Comparison of ENCODE assay signal across 10 cellular contexts in the genomic region with DNA sequence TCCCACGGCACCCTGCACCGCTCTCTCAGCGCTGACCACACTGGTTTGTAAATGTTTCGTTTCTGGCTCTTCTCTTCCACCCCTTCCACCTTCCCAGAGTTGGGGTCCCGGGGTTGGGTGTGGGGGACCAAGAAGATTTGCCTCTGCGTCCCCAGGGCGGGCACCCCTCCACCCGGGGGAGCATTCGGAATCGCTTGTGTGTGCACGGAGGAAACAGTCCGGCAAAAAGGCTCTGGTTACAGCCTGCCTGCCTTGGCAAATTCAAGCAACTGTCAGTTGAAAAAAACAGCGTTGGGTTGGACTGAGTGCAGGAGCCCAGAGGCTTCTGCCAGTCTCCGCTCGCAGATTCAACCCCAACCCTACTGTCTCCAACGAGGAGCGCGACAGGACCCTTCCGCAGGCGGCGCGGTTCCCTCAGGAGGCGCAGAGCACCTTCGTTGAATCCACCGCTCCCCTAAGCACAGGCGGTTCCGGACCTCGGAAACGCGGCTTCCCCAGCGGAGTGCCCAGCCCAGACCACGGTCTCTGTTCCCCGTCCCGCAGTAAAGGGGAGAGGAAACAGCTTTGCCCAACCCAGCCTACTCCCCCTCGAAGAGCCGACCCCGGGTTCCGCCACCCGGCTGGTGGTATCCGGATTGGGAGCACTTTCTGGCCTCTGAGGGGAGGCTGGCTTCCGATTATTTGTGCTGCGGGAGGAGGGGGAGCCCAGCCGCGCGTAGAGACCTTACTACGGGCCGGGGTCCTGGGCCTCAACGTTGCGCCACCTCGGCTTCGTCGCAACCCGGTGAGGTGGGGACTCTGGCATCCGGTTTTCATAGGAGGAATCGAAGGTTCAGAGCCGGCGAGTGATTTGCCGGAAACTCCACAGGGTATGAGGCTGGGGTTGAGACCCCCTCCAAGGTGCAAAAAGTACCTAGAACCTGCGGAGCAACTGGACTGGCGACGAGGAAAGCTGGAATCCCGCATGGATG. TPM values are rescaled to one million over a fixed set of nuclear protein-coding genes. Genes with fewer than 3 reads are reported as not detected.
DNase-seq lines count a peak whose midpoint lies in the region; ATAC-seq and TF ChIP-seq lines count a peak whose summit lies in the region.
"Had no signal": no experiment of that assay in that cellular context is flagged by ENCODE, and none has a peak within 500 bp of the region (broad histone marks: within the 10 kb centered on the region; RNA-seq: fewer than 3 reads in every experiment).

No MANE protein-coding gene starts in this region.

- peak overlapping the region; percentile 41 for H3K4me3 Mint-ChIP-seq in stimulated activated naive CD8-positive, alpha-beta T cell treated with anti-CD3 and anti-CD28 coated beads, Interleukin-15, Interleukin-2, amounts not matched to agents 100 ng/mL and 50 ng/mL, for 24 hours
- peak overlapping the region; percentile 72 for H3K4me3 Mint-ChIP-seq in memory B cell

- no peak for DNase-seq in stimulated activated naive CD8-positive, alpha-beta T cell treated with anti-CD3 and anti-CD28 coated beads, Interleukin-15, Interleukin-2, amounts not matched to agents 100 U/mL and 50 U/mL, for 24 hours
- DNase-seq in coronary artery (ENCODE audit: low spot score) (peak; percentile 69), memory B cell (ENCODE audit: low spot score in 2 of 2) (no peak), putamen (ENCODE audit: low spot score) (no peak), uterus (no peak), SKM-1 (lab: John Stamatoyannopoulos, UW; ENCODE audit: unreplicated experiment) (no peak)
- DNase-seq: NCI-H146 had no signal

- ATAC-seq in stimulated activated naive CD8-positive, alpha-beta T cell treated with anti-CD3 and anti-CD28 coated beads, Interleukin-15, Interleukin-2, amounts not matched to agents 100 U/mL and 50 U/mL, for 24 hours = no peak
- ATAC-seq in memory B cell (ENCODE audit: low read depth) (peak; percentile 34), GM18505 (IDR thresholded peaks at IDR 0.05; ENCODE audit: unreplicated experiment) (no peak)

- H3K9me3 Mint-ChIP-seq in stimulated activated naive CD8-positive, alpha-beta T cell treated with anti-CD3 and anti-CD28 coated beads, Interleukin-15, Interleukin-2, amounts not matched to agents 100 ng/mL and 50 ng/mL, for 24 hours = no peaks in the 10 kb centered on the region
- H3K9me3 Mint-ChIP-seq in memory B cell = no peaks in the 10 kb centered on the region

- H3K27ac ChIP-seq in coronary artery = no peak overlapping the region
- no peak overlapping the region for H3K27ac ChIP-seq in uterus

- TF ChIP-seq CTCF in coronary artery (IDR thresholded peaks at IDR 0.05) = no peak
- TF ChIP-seq CTCF in uterus (IDR thresholded peaks at IDR 0.05) = no peak

- no peaks in the 10 kb centered on the region for H3K9me3 ChIP-seq in uterus

- H3K27me3 Mint-ChIP-seq in stimulated activated naive CD8-positive, alpha-beta T cell treated with anti-CD3 and anti-CD28 coated beads, Interleukin-15, Interleukin-2, amounts not matched to agents 100 ng/mL and 50 ng/mL, for 24 hours = peaks cover 90% of the 10 kb centered on the region
- H3K27me3 Mint-ChIP-seq in memory B cell = peaks cover 51% of the 10 kb centered on the region

- peaks cover 0 to 2% of the 10 kb centered on the region in 2 donors for H3K4me1 ChIP-seq in uterus

- H3K4me1 Mint-ChIP-seq in stimulated activated naive CD8-positive, alpha-beta T cell treated with anti-CD3 and anti-CD28 coated beads, Interleukin-15, Interleukin-2, amounts not matched to agents 100 ng/mL and 50 ng/mL, for 24 hours (ENCODE audit: low read depth) = peaks cover 23% of the 10 kb centered on the region
- H3K4me1 Mint-ChIP-seq in memory B cell = peaks cover 11% of the 10 kb centered on the region

- H3K27ac Mint-ChIP-seq in stimulated activated naive CD8-positive, alpha-beta T cell treated with anti-CD3 and anti-CD28 coated beads, Interleukin-15, Interleukin-2, amounts not matched to agents 100 ng/mL and 50 ng/mL, for 24 hours = no peak overlapping the region
- no peak overlapping the region for H3K27ac Mint-ChIP-seq in memory B cell

- TF ChIP-seq POLR2A in GM18505 (IDR thresholded peaks at IDR 0.05; ENCODE audit: borderline replicate concordance, extremely low read depth, insufficient read depth, insufficient read length) (no peak), uterus (IDR thresholded peaks at IDR 0.05) (no peak)

- H3K27me3 ChIP-seq in uterus = peaks cover 7 to 54% of the 10 kb centered on the region in 2 donors

- intact Hi-C loops in uterus (cut with DNase I; ENCODE audit: low total_unique reads) = no loop called here

- no peaks in the 10 kb centered on the region for H3K36me3 ChIP-seq in uterus

- H3K36me3 Mint-ChIP-seq in stimulated activated naive CD8-positive, alpha-beta T cell treated with anti-CD3 and anti-CD28 coated beads, Interleukin-15, Interleukin-2, amounts not matched to agents 100 ng/mL and 50 ng/mL, for 24 hours (ENCODE audit: low read depth) = no peaks in the 10 kb centered on the region
- no peaks in the 10 kb centered on the region for H3K36me3 Mint-ChIP-seq in memory B cell

- H3K4me3 ChIP-seq in coronary artery (peak overlapping the region; percentile 56), uterus (no peak overlapping the region)

RNA-seq across cellular contexts. Expression of a gene that starts 9.6 kb away (rescaled TPM):
- 10 to 100 TPM in 2 of 4 donors, 1 to 10 TPM in 2; 3.1 to 20.2 (median 12.2) TPM for total RNA-seq in uterus

RNA-seq across cellular contexts. Expression of a gene that starts 45.5 kb away (rescaled TPM):
- 10 to 100 TPM in 3 of 4 donors, 1 to 10 TPM in 1; 4.6 to 31.8 (median 18.7) TPM for total RNA-seq in uterus

RNA-seq across cellular contexts. Expression of a gene that starts 45.5 kb away (rescaled TPM):
- 10 to 100 TPM; 23.5 to 44.7 (median 38.9) TPM for total RNA-seq in uterus

RNA-seq across cellular contexts. Expression of a gene that starts 59.5 kb away (rescaled TPM):
- 10 to 100 TPM in 1 of 4 donors, 1 to 10 TPM in 1, not detected in 2; 1.8 to 12.6 TPM for total RNA-seq in uterus
- total RNA-seq: glomerular endothelial cell had no signal

RNA-seq across cellular contexts. Expression of a gene that starts 59.6 kb away (rescaled TPM):
- total RNA-seq in uterus = 10 to 100 TPM; 22.8 to 39.2 (median 31.4) TPM
